ENCODE assay signal across 11 cellular contexts in the genomic region with DNA sequence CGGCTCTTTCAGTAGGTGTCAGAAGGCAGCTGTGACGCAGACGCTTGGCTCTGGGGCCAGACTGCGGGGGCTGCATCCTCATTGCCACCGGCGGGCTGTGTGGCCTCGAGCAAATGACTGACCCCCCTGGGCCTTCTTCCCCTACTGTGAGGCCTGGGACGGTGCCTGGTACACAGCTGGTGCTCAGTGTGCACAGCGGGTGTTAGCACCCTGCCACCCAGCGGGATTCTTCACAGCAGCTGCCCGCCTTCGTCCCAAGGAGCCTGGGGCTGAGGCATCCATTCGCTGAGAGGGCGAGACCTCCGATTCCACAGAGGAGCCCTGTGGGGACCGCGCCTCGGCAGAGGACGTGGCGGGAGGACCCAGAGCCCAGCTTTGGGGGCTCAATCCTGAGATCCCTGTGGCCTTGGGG. TPM values are rescaled to one million over a fixed set of nuclear protein-coding genes. Genes with fewer than 3 reads are reported as not detected.
DNase-seq lines count a peak whose midpoint lies in the region; ATAC-seq and TF ChIP-seq lines count a peak whose summit lies in the region.
"Had no signal": no experiment of that assay in that cellular context is flagged by ENCODE, and none has a peak within 500 bp of the region (broad histone marks: within the 10 kb centered on the region; RNA-seq: fewer than 3 reads in every experiment).

No MANE protein-coding gene starts in this region.

- H2AFZ ChIP-seq in ACC112 (ENCODE audit: low read length, unreplicated experiment) = no peak overlapping the region

- H3K4me3 ChIP-seq in ACC112 (ENCODE audit: low read depth, low read length) (peak overlapping the region; percentile 56), esophagus (ENCODE audit: low read depth in 1 of 2, low read length in 2 of 2) (no peak overlapping the region), ovary (peak overlapping the region; percentile 32)

- TF ChIP-seq CTCF in ovary (IDR thresholded peaks at IDR 0.05) = no peak

- peaks cover 0 to 3% of the 10 kb centered on the region in 2 donors for H3K9me3 ChIP-seq in esophagus (ENCODE audit: control insufficient read depth in 2 of 2, insufficient read depth in 1 of 2, low read depth in 1 of 2, low read length in 1 of 2)
- H3K9me3 ChIP-seq in ovary = no peaks in the 10 kb centered on the region
- H3K9me3 ChIP-seq: SJCRH30 had no signal

- intact Hi-C loops in ovary (cut with DNase I) = loop anchor here in 1 of 4 donors (5.0 kb wide), 1 partner anchor 139 kb away; no protein-coding TSS in a partner anchor

- 80 to 82% methylated on average over 20 of the region's 20 CpGs for WGBS in esophagus, 2 donors
- 59 to 75% (median 69%) methylated on average over 11 to 20 of the region's 20 CpGs for WGBS in ovary, 3 donors

- H3K36me3 ChIP-seq in ACC112 (ENCODE audit: insufficient read depth, low read length) = no peaks in the 10 kb centered on the region
- peaks cover 0 to 6% of the 10 kb centered on the region in 2 donors for H3K36me3 ChIP-seq in esophagus (ENCODE audit: control insufficient read depth in 2 of 2, insufficient read depth in 2 of 2, low read length in 1 of 2)
- no peaks in the 10 kb centered on the region for H3K36me3 ChIP-seq in ovary
- H3K36me3 ChIP-seq: SJCRH30 had no signal

- TF ChIP-seq RAD21 in Ishikawa (IDR thresholded peaks at IDR 0.05; ENCODE audit: low read depth) = no peak

- no peak for TF ChIP-seq POLR2A in ovary (IDR thresholded peaks at IDR 0.05)

- TF ChIP-seq EP300 in Ishikawa (IDR thresholded peaks at IDR 0.05; ENCODE audit: borderline replicate concordance) = no peak
- TF ChIP-seq EP300 in ovary (IDR thresholded peaks at IDR 0.05) = no peak

- no peaks in the 10 kb centered on the region for H3K27me3 ChIP-seq in ACC112 (ENCODE audit: insufficient read depth, low read length)
- H3K27me3 ChIP-seq in esophagus (ENCODE audit: control insufficient read depth in 1 of 2, insufficient read depth in 2 of 2, low read length in 2 of 2) = no peaks in the 10 kb centered on the region
- no peaks in the 10 kb centered on the region for H3K27me3 ChIP-seq in ovary

- H3K4me1 ChIP-seq in ACC112 (ENCODE audit: control insufficient read depth, insufficient read depth, low read length, unreplicated experiment) = peaks cover 15% of the 10 kb centered on the region
- H3K4me1 ChIP-seq in esophagus (ENCODE audit: control insufficient read depth in 2 of 2, insufficient read depth in 2 of 2, low read length in 1 of 2) = peaks cover 5 to 40% of the 10 kb centered on the region in 2 donors
- H3K4me1 ChIP-seq in ovary (ENCODE audit: insufficient read depth) = peaks cover 26% of the 10 kb centered on the region

- no peaks in the 10 kb centered on the region for H3K79me2 ChIP-seq in ACC112 (ENCODE audit: control insufficient read depth, insufficient read depth, low read length, unreplicated experiment)

- H3K27ac ChIP-seq in ACC112 (ENCODE audit: low read depth, low read length) (peak overlapping the region; percentile 75), esophagus (ENCODE audit: low read depth in 2 of 2, low read length in 1 of 2) (peak overlapping the region; percentile 96 to 99), ovary (peak overlapping the region; percentile 94 to 96)
- H3K27ac ChIP-seq: SJCRH30 had no signal

- ATAC-seq in HG03378 (IDR thresholded peaks at IDR 0.05; ENCODE audit: unreplicated experiment) (no peak), HG03342 (IDR thresholded peaks at IDR 0.05; ENCODE audit: unreplicated experiment) (no peak)

- peak in 1 of 5 donors; percentile 82 for DNase-seq in ovary
- DNase-seq in NCI-H2107 treated with DMSO at 0.1 percent for 48 hours (lab: John Stamatoyannopoulos, UW; ENCODE audit: unreplicated experiment) = no peak
- no peak for DNase-seq in NCI-H1417 treated with DMSO at 0.1 percent for 48 hours (lab: John Stamatoyannopoulos, UW)
- DNase-seq: DMS153, NCI-H1105 treated with DMSO at 0.1 percent for 48 hours had no signal

TF ChIP-seq in Ishikawa, 13 proteins besides CTCF, POLR2A, EP300 and RAD21:
- TF ChIP-seq MAX (IDR thresholded peaks at IDR 0.05) (no peak), TCF12 (IDR thresholded peaks at IDR 0.05; ENCODE audit: low read depth) (0 out of 2 replicates have a peak, but pooled peaks have one; percentile 0)
TF ChIP-seq in Ishikawa: peak in this region for 1.

RNA-seq across cellular contexts. Expression of gene SLCO4A1, which starts 10.6 kb away (rescaled TPM):
- polyA plus RNA-seq in esophagus (10 to 100 TPM; 12.5 to 29.3 TPM), ovary (1 to 10 TPM; 1.1 to 2.2 TPM)
- 10 to 100 TPM in 1 of 7 donors, 1 to 10 TPM in 6; 3.3 to 10.9 (median 4.4) TPM for total RNA-seq in ovary

RNA-seq across cellular contexts. Expression of gene NTSR1, which starts 55.7 kb away (rescaled TPM):
- polyA plus RNA-seq in esophagus (under 1 TPM; 0.02 TPM), ovary (under 1 TPM; 0.05 TPM)
- total RNA-seq in ovary = under 1 TPM in 2 of 7 donors, not detected in 5; 0.12 to 0.23 TPM

Comparison
In these comparisons a context has a peak if more than half of its experiments do, and no peak if none do; other contexts are left out.
1. H3K4me3 ChIP-seq: peak in ACC112 (single experiment) and ovary (single experiment); none in esophagus (0 of 2).
2. RNA of gene SLCO4A1, which starts 10.6 kb away (polyA plus RNA-seq): 12.5 to 29.3 TPM in esophagus; 1.1 to 2.2 TPM in ovary; every median in the first group is over 4 times any median in the second.
3. Peak in every context shown above with its lines, with median percentiles within 50 percentile points of each other: H3K27ac ChIP-seq.